16 cellular contexts compared by ENCODE assay signal in genomic region chr9:18238254-18238653, GRCh38.
DNase-seq lines count a peak whose midpoint lies in the region; ATAC-seq and TF ChIP-seq lines count a peak whose summit lies in the region.
"Had no signal": no experiment of that assay in that cellular context is flagged by ENCODE, and none has a peak within 500 bp of the region (broad histone marks: within the 10 kb centered on the region; RNA-seq: fewer than 3 reads in every experiment).

No MANE protein-coding gene starts in this region.

- H2BK120ac ChIP-seq in mesendoderm (ENCODE audit: low read depth, low read length), result no peak overlapping the region

- peaks cover 27% of the 10 kb centered on the region for H3K4me1 Mint-ChIP-seq in Calu3 (ENCODE audit: low read depth, unreplicated experiment)
- H3K4me1 Mint-ChIP-seq: activated naive CD8-positive, alpha-beta T cell treated with anti-CD3 and anti-CD28 coated beads, Interleukin-2, amount 10 ng/mL, durations not matched to agents 7 days and 5 days had no signal

- H3K9ac ChIP-seq in mesendoderm (ENCODE audit: low read length), result no peak overlapping the region

- peak overlapping the region; percentile 88 for H3K27ac Mint-ChIP-seq in Calu3 (ENCODE audit: unreplicated experiment)
- H3K27ac Mint-ChIP-seq: activated CD4-positive, alpha-beta memory T cell treated with anti-CD3 and anti-CD28 coated beads for 36 hours; activated naive CD8-positive, alpha-beta T cell treated with anti-CD3 and anti-CD28 coated beads, Interleukin-2, amount 10 ng/mL, durations not matched to agents 7 days and 5 days had no signal

- no peaks in the 10 kb centered on the region for H3K79me2 ChIP-seq in mesendoderm (ENCODE audit: control insufficient read depth, insufficient read depth, low read length)

- no peak overlapping the region for H2AK5ac ChIP-seq in mesendoderm (ENCODE audit: low read length)

- H3K4me3 ChIP-seq in mesendoderm (ENCODE audit: low read length), result no peak overlapping the region
- H3K4me3 ChIP-seq in ovary, result no peak overlapping the region
- H3K4me3 ChIP-seq: GM12878 had no signal

- CTCF ChIA-PET in Calu3 (lab: Charles Lee), result interaction anchor here (1.0 kb wide), 1 partner anchor 17 kb away, joined by 3 read pairs; no protein-coding TSS in a partner anchor

- no peak overlapping the region for H3K27ac ChIP-seq in mesendoderm (ENCODE audit: low read depth, low read length)
- no peak overlapping the region for H3K27ac ChIP-seq in ovary

- TF ChIP-seq CTCF in Calu3 (IDR thresholded peaks at IDR 0.05; ENCODE audit: unreplicated experiment), result no peak
- no peak for TF ChIP-seq CTCF in ovary (IDR thresholded peaks at IDR 0.05)

- TF ChIP-seq POLR2A in ovary (IDR thresholded peaks at IDR 0.05), result no peak

- H3K27me3 Mint-ChIP-seq in Calu3 (ENCODE audit: unreplicated experiment), result no peaks in the 10 kb centered on the region

- intact Hi-C loops in Calu3 (cut with micrococcal nuclease; ENCODE audit: unreplicated experiment), result no loop called here
- intact Hi-C loops in ovary (cut with DNase I), result no loop called here
- intact Hi-C loops in left colon (cut with DNase I, micrococcal nuclease), result no loop called here

- no peak overlapping the region for H3K56ac ChIP-seq in mesendoderm (ENCODE audit: low read length)

- no peak overlapping the region for H3K4me2 ChIP-seq in mesendoderm (ENCODE audit: low read length)

- H2BK5ac ChIP-seq in mesendoderm (ENCODE audit: low read length), result no peak overlapping the region

- H2BK15ac ChIP-seq in mesendoderm (replicated peaks; ENCODE audit: low read depth), result no peak overlapping the region

- peaks cover 1% of the 10 kb centered on the region for H3K9me3 Mint-ChIP-seq in Calu3 (ENCODE audit: low read depth, unreplicated experiment)
- H3K9me3 Mint-ChIP-seq: activated naive CD8-positive, alpha-beta T cell treated with anti-CD3 and anti-CD28 coated beads, Interleukin-2, amount 10 ng/mL, durations not matched to agents 7 days and 5 days had no signal

- H3K27me3 ChIP-seq in mesendoderm (ENCODE audit: insufficient read depth, low read length, poor library complexity) (no peaks in the 10 kb centered on the region), ovary (no peaks in the 10 kb centered on the region)

- H4K5ac ChIP-seq in mesendoderm (ENCODE audit: low read length), result no peak overlapping the region

- DNase-seq in Calu3 (peak; percentile 57), NCI-H460 (ENCODE audit: extremely low read depth, low read depth) (peak; percentile 21), dermis blood vessel endothelial cell (peak; percentile 93), mesendoderm (peak; percentile 37), ovary (no peak), islet precursor cell (no peak), left colon (no peak)
- DNase-seq: activated CD4-positive, alpha-beta memory T cell treated with anti-CD3 and anti-CD28 coated beads for 36 hours; activated naive CD8-positive, alpha-beta T cell treated with anti-CD3 and anti-CD28 coated beads, Interleukin-2, amount 10 ng/mL, durations not matched to agents 7 days and 5 days; COR-L47; left ventricle myocardium superior; NCI-H1048; NCI-H748 treated with DMSO at 0.1 percent for 48 hours; posterior cingulate gyrus had no signal

- no peak overlapping the region for H3K18ac ChIP-seq in mesendoderm (ENCODE audit: low read length)

- H4K8ac ChIP-seq in mesendoderm (ENCODE audit: low read depth, low read length), result no peak overlapping the region

- no peaks in the 10 kb centered on the region for H3K9me3 ChIP-seq in ovary

- ATAC-seq in GM18502 (IDR thresholded peaks at IDR 0.05; ENCODE audit: poor library complexity, unreplicated experiment) (no peak), left colon (no peak)
- ATAC-seq: GM12878, left ventricle myocardium superior had no signal

- H3K4me1 ChIP-seq in mesendoderm (ENCODE audit: control insufficient read depth, low read depth, low read length) (no peaks in the 10 kb centered on the region), ovary (ENCODE audit: insufficient read depth) (no peaks in the 10 kb centered on the region)

- H3K36me3 Mint-ChIP-seq in Calu3 (ENCODE audit: insufficient read depth, unreplicated experiment), result peaks cover 6% of the 10 kb centered on the region
- H3K36me3 Mint-ChIP-seq: activated CD4-positive, alpha-beta memory T cell treated with anti-CD3 and anti-CD28 coated beads for 36 hours; activated naive CD8-positive, alpha-beta T cell treated with anti-CD3 and anti-CD28 coated beads, Interleukin-2, amount 10 ng/mL, durations not matched to agents 7 days and 5 days had no signal

- H3K23ac ChIP-seq in mesendoderm (ENCODE audit: low read length), result no peak overlapping the region

- no peaks in the 10 kb centered on the region for H3K36me3 ChIP-seq in mesendoderm (ENCODE audit: control insufficient read depth, insufficient read depth, low read length)
- no peaks in the 10 kb centered on the region for H3K36me3 ChIP-seq in ovary

- H3K4ac ChIP-seq in mesendoderm (ENCODE audit: low read depth, low read length), result no peak overlapping the region

- H3K79me1 ChIP-seq in mesendoderm (ENCODE audit: low read length), result no peaks in the 10 kb centered on the region

- TF ChIP-seq EP300 in ovary (IDR thresholded peaks at IDR 0.05), result no peak

- no CpG with 5 or more reads among the region's 2 CpGs for WGBS in mesendoderm (ENCODE audit: extremely low coverage, insufficient coverage, low lambda C conversion rate)
- 30 to 50% (median 45%) methylated on average over 2 of the region's 2 CpGs for WGBS in ovary, 3 donors

- H3K4me3 Mint-ChIP-seq in Calu3 (ENCODE audit: low read depth, unreplicated experiment), result peak overlapping the region; percentile 53
- H3K4me3 Mint-ChIP-seq: activated CD4-positive, alpha-beta memory T cell treated with anti-CD3 and anti-CD28 coated beads for 36 hours; activated naive CD8-positive, alpha-beta T cell treated with anti-CD3 and anti-CD28 coated beads, Interleukin-2, amount 10 ng/mL, durations not matched to agents 7 days and 5 days had no signal

- BruUV-seq in Calu3 (replicated peaks; lab: Mats Ljungman, UMichigan), result no TSS peak

Comparison
In these comparisons a context has a peak if more than half of its experiments do, and no peak if none do; other contexts are left out.
1. DNase-seq: peak in Calu3 (single experiment), NCI-H460 (single experiment), dermis blood vessel endothelial cell (single experiment) and mesendoderm (single experiment); none in ovary (0 of 5), islet precursor cell (single experiment) and left colon (0 of 2).